ENCODE assay signal across 2 cellular contexts in genomic region chr15:60520041-60520824, GRCh38.
TF ChIP-seq lines count a peak whose summit lies in the region.

No MANE protein-coding gene starts in this region.

TF ChIP-seq in IMR-90, 13 proteins besides CTCF, POLR2A, EP300 and RAD21:
- no peak for TF ChIP-seq ELK1 (IDR thresholded peaks at IDR 0.05; ENCODE audit: borderline replicate concordance, low read depth, low read length)
- TF ChIP-seq BHLHE40 (IDR thresholded peaks at IDR 0.05; ENCODE audit: low read depth, low read length), result no peak
- TF ChIP-seq SMC3 (IDR thresholded peaks at IDR 0.05; ENCODE audit: low read depth, low read length), result no peak
- no peak for TF ChIP-seq MXI1 (IDR thresholded peaks at IDR 0.05; ENCODE audit: borderline replicate concordance, low read depth, low read length)
- no peak for TF ChIP-seq CHD1 (IDR thresholded peaks at IDR 0.05; ENCODE audit: low read depth, low read length)
- no peak for TF ChIP-seq NFE2L2 (IDR thresholded peaks at IDR 0.05; ENCODE audit: low read depth, low read length)
- TF ChIP-seq MAFK (IDR thresholded peaks at IDR 0.05; ENCODE audit: low read depth, low read length), result no peak
- TF ChIP-seq USF2 (IDR thresholded peaks at IDR 0.05; ENCODE audit: low read depth, low read length), result no peak
- TF ChIP-seq RCOR1 (IDR thresholded peaks at IDR 0.05; ENCODE audit: insufficient replicate concordance, low read length), result no peak
TF ChIP-seq in IMR-90: peak in this region for 0.

TF ChIP-seq in H1, 55 proteins besides CTCF, POLR2A, EP300 and RAD21:
- TF ChIP-seq SP1 (IDR thresholded peaks at IDR 0.05; ENCODE audit: low read depth, low read length), result peak; percentile 69; the same call in 1 of the 2 replicates
- TF ChIP-seq BCL11A (IDR thresholded peaks at IDR 0.05; ENCODE audit: low read depth in 2 of 2, low read length in 2 of 2), result no peak
